14 cellular contexts compared by ENCODE assay signal in the genomic region with DNA sequence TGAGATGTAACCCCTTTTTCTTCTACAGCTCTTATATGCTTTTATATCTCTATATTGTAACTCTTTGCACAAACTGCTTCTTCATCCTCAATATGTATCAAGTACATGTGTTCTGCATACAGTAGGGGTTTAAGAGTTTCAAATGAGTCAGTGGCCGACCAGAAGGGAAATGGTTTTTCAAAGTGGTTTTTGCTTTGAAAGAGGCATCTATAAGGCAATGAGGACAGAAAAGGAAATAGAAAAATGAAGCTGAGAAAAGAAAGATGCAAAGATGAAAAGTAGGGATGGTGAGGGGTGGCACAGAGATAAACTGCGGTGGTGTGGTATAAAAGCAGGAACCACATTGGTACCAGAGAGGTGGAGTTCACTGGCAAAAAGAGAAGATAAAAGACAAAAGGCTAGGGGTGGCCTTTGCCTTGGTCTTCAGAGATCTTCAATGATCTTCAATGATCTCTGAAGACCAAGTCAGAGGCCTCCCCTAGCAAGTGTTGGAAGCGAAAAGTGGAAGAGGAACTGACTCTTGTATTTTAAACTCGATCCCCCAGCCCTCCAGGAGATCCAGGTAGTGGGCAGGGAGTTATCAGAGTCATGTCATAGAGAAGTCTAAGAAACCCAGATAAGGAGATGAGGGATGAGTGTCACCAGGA.
A peak's percentile ranks its signal among the peaks of the same experiment; 100 is the strongest.
DNase-seq lines count a peak whose midpoint lies in the region; ATAC-seq, FAIRE-seq and TF ChIP-seq lines count a peak whose summit lies in the region.
"Had no signal": no experiment of that assay in that cellular context is flagged by ENCODE, and none has a peak within 500 bp of the region (broad histone marks: within the 10 kb centered on the region; RNA-seq: fewer than 3 reads in every experiment).

No MANE protein-coding gene starts in this region.

- H3K27me3 ChIP-seq in K562 (ENCODE audit: control insufficient read depth in 2 of 2, insufficient read depth in 2 of 2, low read length in 2 of 2), result 0 out of 5 replicates have a peak, but pooled peaks cover 0 to 4% of the 10 kb centered on the region in 2 experiments
- no peaks in the 10 kb centered on the region for H3K27me3 ChIP-seq in esophagus muscularis mucosa
- H3K27me3 ChIP-seq: right atrium auricular region had no signal

- H3K79me2 ChIP-seq in K562 (ENCODE audit: control insufficient read depth, insufficient read depth, low read length), result no peaks in the 10 kb centered on the region

- 13% methylated on average over 4 of the region's 4 CpGs for WGBS in K562 (ENCODE audit: insufficient coverage, low coverage, missing lambda C conversion rate)
- WGBS in esophagus muscularis mucosa, result 96% methylated on average over 4 of the region's 4 CpGs

- no TSS peak for BruUV-seq in K562 (replicated peaks; lab: Mats Ljungman, UMichigan)

- no peak for TF ChIP-seq EP300 in K562 (IDR thresholded peaks at IDR 0.05; ENCODE audit: low read length)
- no peak for TF ChIP-seq EP300 in esophagus muscularis mucosa (IDR thresholded peaks at IDR 0.05)

- TF ChIP-seq CTCF in K562 (IDR thresholded peaks at IDR 0.05 in 2 of 3, conservative IDR thresholded peaks at IDR 0.05 in 1 of 3; ENCODE audit: insufficient read depth in 2 of 3, low read depth in 1 of 3, low read length in 3 of 3) (no peak), esophagus muscularis mucosa (IDR thresholded peaks at IDR 0.05) (no peak)

- in situ Hi-C loops in K562 (cut with MboI), result no loop called here

- no peak overlapping the region for H3K4me2 ChIP-seq in K562 (ENCODE audit: insufficient read depth, low read length)

- peak; percentile 32 for FAIRE-seq in K562 (lab: Jason Lieb, UNC)

- H3K4me1 ChIP-seq in K562 (replicated peaks in 1 of 2; ENCODE audit: control insufficient read depth in 2 of 2, insufficient read depth in 2 of 2, low read length in 2 of 2) (peaks cover 0 to 9% of the 10 kb centered on the region in 2 experiments; a peak in 3 of 5 replicates), esophagus muscularis mucosa (peaks cover 0 to 3% (median 0%) of the 10 kb centered on the region in 4 donors)

- H3K27ac ChIP-seq in K562 (ENCODE audit: extremely low read depth, low read depth, low read length), result no peak overlapping the region
- no peak overlapping the region for H3K27ac ChIP-seq in esophagus muscularis mucosa (replicated peaks in 1 of 4)
- H3K27ac ChIP-seq: right atrium auricular region, VCaP had no signal

- intact Hi-C loops in K562 (cut with micrococcal nuclease), result no loop called here
- intact Hi-C loops in esophagus muscularis mucosa (cut with DNase I), result no loop called here

- H3K9me1 ChIP-seq in K562 (ENCODE audit: control insufficient read depth, insufficient read depth, low read length), result no peaks in the 10 kb centered on the region

- H3K9ac ChIP-seq in K562 (ENCODE audit: insufficient read depth in 1 of 2, low read depth in 2 of 2, low read length in 2 of 2), result no peak overlapping the region

- H4K20me1 ChIP-seq in K562 (replicated peaks; ENCODE audit: control insufficient read depth, insufficient read depth, low read length), result no peaks in the 10 kb centered on the region

- CTCF ChIA-PET in K562 (lab: Yijun Ruan, JAX; ENCODE audit: low intra/inter-chr PET ratio), result no interaction called here

- H3K9me3 ChIP-seq in K562 (replicated peaks; ENCODE audit: control insufficient read depth, insufficient read depth, low read depth, low read length), result no peaks in the 10 kb centered on the region
- no peaks in the 10 kb centered on the region for H3K9me3 ChIP-seq in esophagus muscularis mucosa
- H3K9me3 ChIP-seq: right atrium auricular region had no signal

- H2AFZ ChIP-seq in K562 (ENCODE audit: low read depth, low read length), result no peak overlapping the region

- H3K4me3 ChIP-seq in K562, result no peak overlapping the region
- H3K4me3 ChIP-seq in esophagus muscularis mucosa, result no peak overlapping the region
- H3K4me3 ChIP-seq: right atrium auricular region had no signal

- DNase-seq in K562 (ENCODE audit: extremely low read depth in 1 of 4, low spot score in 3 of 4) (no peak), esophagus muscularis mucosa (ENCODE audit: extremely low spot score) (no peak), NCI-H345 treated with DMSO at 0.1 percent for 48 hours (lab: John Stamatoyannopoulos, UW; ENCODE audit: unreplicated experiment) (no peak), cerebellar cortex (ENCODE audit: low spot score) (no peak)
- no peak for DNase-seq in stimulated activated naive CD4-positive, alpha-beta T cell treated with Interleukin-2 at 50 U/mL for 16 hours (lab: John Stamatoyannopoulos, UW)
- DNase-seq: CD4-positive, alpha-beta T cell; hypothalamus; NCI-H226; SHP77 treated with DMSO at 0.1 percent for 48 hours had no signal

- TF ChIP-seq POLR2A in K562 (conservative IDR thresholded peaks at IDR 0.05), result no peak
- no peak for TF ChIP-seq POLR2A in esophagus muscularis mucosa (IDR thresholded peaks at IDR 0.05; ENCODE audit: low read depth)

- POLR2A ChIA-PET in K562 (lab: Yijun Ruan, JAX), result no interaction called here

- no peaks in the 10 kb centered on the region for H3K36me3 ChIP-seq in K562 (ENCODE audit: control insufficient read depth, insufficient read depth, low read length)
- no peaks in the 10 kb centered on the region for H3K36me3 ChIP-seq in esophagus muscularis mucosa
- H3K36me3 ChIP-seq: right atrium auricular region had no signal

- ATAC-seq in GM18858 (IDR thresholded peaks at IDR 0.05; ENCODE audit: unreplicated experiment) (peak; percentile 52), GM21528 (IDR thresholded peaks at IDR 0.05; ENCODE audit: low FRiP score, unreplicated experiment) (peak; percentile 78), HG03442 (IDR thresholded peaks at IDR 0.05; ENCODE audit: unreplicated experiment) (peak; percentile 59), K562 (no peak)

- TF ChIP-seq RAD21 in K562 (CRISPR knock-in tag; conservative IDR thresholded peaks at IDR 0.05 in 1 of 2, IDR thresholded peaks at IDR 0.05 in 1 of 2), result no peak

TF ChIP-seq in K562, 482 proteins besides CTCF, POLR2A, EP300 and RAD21 (continues in another document):
- TF ChIP-seq STAT5A (IDR thresholded peaks at IDR 0.05; ENCODE audit: borderline replicate concordance, low read length) (no peak), TEAD2 (tag; IDR thresholded peaks at IDR 0.05) (no peak), RUNX1 (IDR thresholded peaks at IDR 0.05; ENCODE audit: low read depth) (no peak), CBFA2T2 (conservative IDR thresholded peaks at IDR 0.05) (no peak), RAD51 (IDR thresholded peaks at IDR 0.05; ENCODE audit: borderline replicate concordance, low read depth) (no peak)
- TF ChIP-seq, protein P1, sequence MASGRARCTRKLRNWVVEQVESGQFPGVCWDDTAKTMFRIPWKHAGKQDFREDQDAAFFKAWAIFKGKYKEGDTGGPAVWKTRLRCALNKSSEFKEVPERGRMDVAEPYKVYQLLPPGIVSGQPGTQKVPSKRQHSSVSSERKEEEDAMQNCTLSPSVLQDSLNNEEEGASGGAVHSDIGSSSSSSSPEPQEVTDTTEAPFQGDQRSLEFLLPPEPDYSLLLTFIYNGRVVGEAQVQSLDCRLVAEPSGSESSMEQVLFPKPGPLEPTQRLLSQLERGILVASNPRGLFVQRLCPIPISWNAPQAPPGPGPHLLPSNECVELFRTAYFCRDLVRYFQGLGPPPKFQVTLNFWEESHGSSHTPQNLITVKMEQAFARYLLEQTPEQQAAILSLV (tag; IDR thresholded peaks at IDR 0.05), result no peak
- TF ChIP-seq, protein P2, sequence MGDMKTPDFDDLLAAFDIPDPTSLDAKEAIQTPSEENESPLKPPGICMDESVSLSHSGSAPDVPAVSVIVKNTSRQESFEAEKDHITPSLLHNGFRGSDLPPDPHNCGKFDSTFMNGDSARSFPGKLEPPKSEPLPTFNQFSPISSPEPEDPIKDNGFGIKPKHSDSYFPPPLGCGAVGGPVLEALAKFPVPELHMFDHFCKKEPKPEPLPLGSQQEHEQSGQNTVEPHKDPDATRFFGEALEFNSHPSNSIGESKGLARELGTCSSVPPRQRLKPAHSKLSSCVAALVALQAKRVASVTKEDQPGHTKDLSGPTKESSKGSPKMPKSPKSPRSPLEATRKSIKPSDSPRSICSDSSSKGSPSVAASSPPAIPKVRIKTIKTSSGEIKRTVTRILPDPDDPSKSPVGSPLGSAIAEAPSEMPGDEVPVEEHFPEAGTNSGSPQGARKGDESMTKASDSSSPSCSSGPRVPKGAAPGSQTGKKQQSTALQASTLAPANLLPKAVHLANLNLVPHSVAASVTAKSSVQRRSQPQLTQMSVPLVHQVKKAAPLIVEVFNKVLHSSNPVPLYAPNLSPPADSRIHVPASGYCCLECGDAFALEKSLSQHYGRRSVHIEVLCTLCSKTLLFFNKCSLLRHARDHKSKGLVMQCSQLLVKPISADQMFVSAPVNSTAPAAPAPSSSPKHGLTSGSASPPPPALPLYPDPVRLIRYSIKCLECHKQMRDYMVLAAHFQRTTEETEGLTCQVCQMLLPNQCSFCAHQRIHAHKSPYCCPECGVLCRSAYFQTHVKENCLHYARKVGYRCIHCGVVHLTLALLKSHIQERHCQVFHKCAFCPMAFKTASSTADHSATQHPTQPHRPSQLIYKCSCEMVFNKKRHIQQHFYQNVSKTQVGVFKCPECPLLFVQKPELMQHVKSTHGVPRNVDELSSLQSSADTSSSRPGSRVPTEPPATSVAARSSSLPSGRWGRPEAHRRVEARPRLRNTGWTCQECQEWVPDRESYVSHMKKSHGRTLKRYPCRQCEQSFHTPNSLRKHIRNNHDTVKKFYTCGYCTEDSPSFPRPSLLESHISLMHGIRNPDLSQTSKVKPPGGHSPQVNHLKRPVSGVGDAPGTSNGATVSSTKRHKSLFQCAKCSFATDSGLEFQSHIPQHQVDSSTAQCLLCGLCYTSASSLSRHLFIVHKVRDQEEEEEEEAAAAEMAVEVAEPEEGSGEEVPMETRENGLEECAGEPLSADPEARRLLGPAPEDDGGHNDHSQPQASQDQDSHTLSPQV (IDR thresholded peaks at IDR 0.05), result no peak
- TF ChIP-seq, protein P3, sequence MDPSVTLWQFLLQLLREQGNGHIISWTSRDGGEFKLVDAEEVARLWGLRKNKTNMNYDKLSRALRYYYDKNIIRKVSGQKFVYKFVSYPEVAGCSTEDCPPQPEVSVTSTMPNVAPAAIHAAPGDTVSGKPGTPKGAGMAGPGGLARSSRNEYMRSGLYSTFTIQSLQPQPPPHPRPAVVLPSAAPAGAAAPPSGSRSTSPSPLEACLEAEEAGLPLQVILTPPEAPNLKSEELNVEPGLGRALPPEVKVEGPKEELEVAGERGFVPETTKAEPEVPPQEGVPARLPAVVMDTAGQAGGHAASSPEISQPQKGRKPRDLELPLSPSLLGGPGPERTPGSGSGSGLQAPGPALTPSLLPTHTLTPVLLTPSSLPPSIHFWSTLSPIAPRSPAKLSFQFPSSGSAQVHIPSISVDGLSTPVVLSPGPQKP (CRISPR knock-in tag; IDR thresholded peaks at IDR 0.05), result no peak
